Comparison of ENCODE assay signal across 8 cellular contexts in the genomic region with DNA sequence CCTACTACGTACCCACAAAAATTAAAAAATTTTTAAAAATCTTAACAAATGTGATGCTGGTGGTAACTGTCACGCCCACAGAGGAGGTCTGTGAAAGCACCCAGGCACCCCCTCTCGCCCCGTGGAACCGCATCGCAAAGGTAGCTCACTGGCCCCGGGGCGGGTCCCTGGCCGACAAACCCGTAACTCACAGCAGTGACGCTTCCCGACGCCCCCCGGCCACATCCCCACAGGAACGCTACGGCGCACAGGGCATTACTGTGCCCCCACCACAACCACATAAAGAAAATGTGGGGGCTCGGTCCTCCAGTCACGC. TPM values are rescaled to one million over a fixed set of nuclear protein-coding genes. Genes with fewer than 3 reads are reported as not detected.
DNase-seq lines count a peak whose midpoint lies in the region; ATAC-seq, FAIRE-seq and TF ChIP-seq lines count a peak whose summit lies in the region.

No MANE protein-coding gene starts in this region.

- peak overlapping the region; percentile 90 for H3K9ac ChIP-seq in astrocyte (ENCODE audit: low read length)

- peaks cover 7% of the 10 kb centered on the region for H3K4me1 Mint-ChIP-seq in astrocyte (ENCODE audit: low read depth, unreplicated experiment)

- peak overlapping the region; percentile 62 for H3K27ac Mint-ChIP-seq in astrocyte (ENCODE audit: unreplicated experiment)

- peak overlapping the region; percentile 99 for H2AFZ ChIP-seq in astrocyte (ENCODE audit: low read depth, low read length)

- peaks cover 7% of the 10 kb centered on the region for H3K36me3 ChIP-seq in astrocyte (ENCODE audit: insufficient read depth, low read length)

- peaks cover 5% of the 10 kb centered on the region for H4K20me1 ChIP-seq in astrocyte (ENCODE audit: insufficient read depth, low read length)

- peak overlapping the region; percentile 45 for H3K27ac ChIP-seq in astrocyte (ENCODE audit: low read depth, low read length)

- peak; percentile 52 for DNase-seq in DMS53 (lab: John Stamatoyannopoulos, UW)
- no peak for DNase-seq in DMS53 treated with DMSO at 0.1 percent for 48 hours (lab: John Stamatoyannopoulos, UW; ENCODE audit: unreplicated experiment)
- peak; percentile 76 for DNase-seq in NCI-H146 (lab: John Stamatoyannopoulos, UW)
- no peak for DNase-seq in astrocyte (ENCODE audit: low read depth)
- DNase-seq in left lobe of liver (ENCODE audit: low spot score) = no peak
- DNase-seq in stimulated activated naive CD4-positive, alpha-beta T cell treated with Interleukin-2 at 50 U/mL for 16 hours (lab: John Stamatoyannopoulos, UW) = peak; percentile 38
- DNase-seq in midbrain (lab: John Stamatoyannopoulos, UW) = no peak

- peak; percentile 0 for ATAC-seq in left lobe of liver
- no peak for ATAC-seq in HG03469 (IDR thresholded peaks at IDR 0.05; ENCODE audit: unreplicated experiment)

- no peak for FAIRE-seq in astrocyte (lab: Jason Lieb, UNC)

- H3K27me3 ChIP-seq in astrocyte (ENCODE audit: insufficient read depth, low read length) = no peaks in the 10 kb centered on the region

- H3K4me3 Mint-ChIP-seq in astrocyte (ENCODE audit: unreplicated experiment) = peak overlapping the region; percentile 91

- peaks cover 5% of the 10 kb centered on the region for H3K27me3 Mint-ChIP-seq in astrocyte (ENCODE audit: low read depth, unreplicated experiment)

- no peaks in the 10 kb centered on the region for H3K9me3 Mint-ChIP-seq in astrocyte (ENCODE audit: unreplicated experiment)

- H3K4me3 ChIP-seq in astrocyte (ENCODE audit: insufficient read depth, low read depth, low read length) = peak overlapping the region; percentile 93

- no peaks in the 10 kb centered on the region for H3K9me3 ChIP-seq in astrocyte (ENCODE audit: insufficient read depth, low read depth, low read length)

- no peak for TF ChIP-seq CTCF in astrocyte (IDR thresholded peaks at IDR 0.05; ENCODE audit: insufficient read depth, low read depth, low read length)

- peaks cover 34% of the 10 kb centered on the region for H3K79me2 ChIP-seq in astrocyte (ENCODE audit: insufficient read depth, low read length)

- H3K4me2 ChIP-seq in astrocyte (ENCODE audit: low read length) = peak overlapping the region; percentile 100

- peaks cover 9% of the 10 kb centered on the region for H3K4me1 ChIP-seq in astrocyte (ENCODE audit: insufficient read depth, low read length)

- peaks cover 6% of the 10 kb centered on the region for H3K36me3 Mint-ChIP-seq in astrocyte (ENCODE audit: low read depth, unreplicated experiment)

RNA-seq across cellular contexts. Expression of a gene that starts 0.4 kb away (rescaled TPM):
- total RNA-seq in astrocyte (23.7 and 27.2 TPM in 2 replicates), left lobe of liver (10.6 TPM)

RNA-seq across cellular contexts. Expression of a gene that starts 0.6 kb away (rescaled TPM):
- total RNA-seq in astrocyte (2.7 and 2.9 TPM in 2 replicates), left lobe of liver (0.45 TPM)

RNA-seq across cellular contexts. Expression of a gene that starts 33.3 kb away (rescaled TPM):
- 12.2 and 14.6 TPM in 2 replicates for total RNA-seq in astrocyte
- 9.5 TPM for total RNA-seq in left lobe of liver

RNA-seq across cellular contexts. Expression of a gene that starts 40.3 kb away (rescaled TPM):
- total RNA-seq in astrocyte (42.2 and 43.6 TPM in 2 replicates), left lobe of liver (40.4 TPM)

RNA-seq across cellular contexts. Expression of a gene that starts 54.4 kb away (rescaled TPM):
- total RNA-seq in astrocyte = 4.4 and 5.9 TPM in 2 replicates
- not detected for total RNA-seq in left lobe of liver

Comparison
In these comparisons a context has a peak if more than half of its experiments do, and no peak if none do; other contexts are left out.
1. DNase-seq: peak in DMS53 (single experiment), NCI-H146 (single experiment) and stimulated activated naive CD4-positive, alpha-beta T cell treated with Interleukin-2 at 50 U/mL for 16 hours (single experiment); none in DMS53 treated with DMSO at 0.1 percent for 48 hours (single experiment), astrocyte (single experiment), left lobe of liver (single experiment) and midbrain (single experiment).